In the genomic region with DNA sequence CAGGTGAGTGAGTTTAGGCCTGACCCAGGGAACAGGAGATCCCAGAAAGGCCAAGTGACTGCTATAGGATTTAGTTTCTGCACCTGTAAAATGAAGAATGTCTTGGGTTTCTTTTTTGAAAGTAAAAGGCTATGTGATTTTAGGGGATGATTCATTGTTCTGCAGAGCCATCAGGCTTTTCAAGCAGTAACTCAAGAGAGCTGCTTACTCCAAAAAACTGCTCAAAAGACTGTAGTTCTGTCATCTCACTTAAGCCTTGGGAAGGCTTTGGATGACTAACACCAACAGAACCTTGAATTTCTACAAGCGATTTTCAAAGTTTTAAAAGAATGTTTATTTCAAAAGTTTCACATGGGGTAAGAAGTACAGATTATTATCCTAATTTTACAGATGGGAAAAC, we compare ENCODE assay signal across 15 cellular contexts.
"Had no signal": no experiment of that assay in that cellular context is flagged by ENCODE, and none has a peak within 500 bp of the region (broad histone marks: within the 10 kb centered on the region; RNA-seq: fewer than 3 reads in every experiment).

No MANE protein-coding gene starts in this region.

- H3K27ac Mint-ChIP-seq: memory B cell, type B pancreatic cell had no signal

- H3K9me3 ChIP-seq: heart right ventricle, neutrophil, pancreas, psoas muscle, SK-N-SH, vagina had no signal

- H3K4me3 ChIP-seq: heart right ventricle, pancreas, psoas muscle, vagina had no signal

- H3K27me3 Mint-ChIP-seq: memory B cell; natural killer cell treated with Interleukin-12 subunit alpha and Interleukin-12 subunit beta and Interleukin-15 and Interleukin-18, amount 100 ng/mL, for 72 hours; type B pancreatic cell had no signal

- H3K4me3 Mint-ChIP-seq: memory B cell; natural killer cell treated with Interleukin-12 subunit alpha and Interleukin-12 subunit beta and Interleukin-15 and Interleukin-18, amount 100 ng/mL, for 72 hours; type B pancreatic cell had no signal

- H3K27ac ChIP-seq: heart right ventricle, neutrophil, pancreas, psoas muscle, vagina had no signal

- ATAC-seq: natural killer cell treated with Interleukin-12 subunit alpha and Interleukin-12 subunit beta and Interleukin-15 and Interleukin-18, amount 100 ng/mL, for 72 hours; pancreas had no signal

- H3K4me1 ChIP-seq: pancreas, vagina had no signal

- H3K36me3 ChIP-seq: pancreas had no signal

- H3K27me3 ChIP-seq: heart right ventricle, neutrophil, pancreas, vagina had no signal

- DNase-seq: activated CD4-positive, alpha-beta T cell treated with anti-CD3 and anti-CD28 coated beads for 1 hour; activated CD8-positive, alpha-beta memory T cell treated with anti-CD3 and anti-CD28 coated beads, Interleukin-2, amount 50 U/mL, for 48 hours; activated naive CD4-positive, alpha-beta T cell; cerebellar nuclear complex; islet precursor cell; pancreas; psoas muscle; SK-N-SH; stimulated activated CD4-positive, alpha-beta T cell treated with anti-CD3 and anti-CD28 coated beads, Interleukin-4, amount 100 ng/mL, for 24 hours had no signal

- H3K9me3 Mint-ChIP-seq: memory B cell; natural killer cell treated with Interleukin-12 subunit alpha and Interleukin-12 subunit beta and Interleukin-15 and Interleukin-18, amount 100 ng/mL, for 72 hours; type B pancreatic cell had no signal
